8 cellular contexts compared by ENCODE assay signal in genomic region chr13:51583875-51584730, GRCh38. TPM values are rescaled to one million over a fixed set of nuclear protein-coding genes. Genes with fewer than 3 reads are reported as not detected.
DNase-seq lines count a peak whose midpoint lies in the region; ATAC-seq and TF ChIP-seq lines count a peak whose summit lies in the region.

TSS of gene WDFY2 (plus strand) at chr13:51584462. CDS start at chr13:51584688, 226 bp downstream.

- peak within 1 kb of the TSS; percentile 93 for H3K4me3 Mint-ChIP-seq in activated T-helper 2 cell treated with anti-CD3 and anti-CD28 coated beads, Interferon-gamma antibody, Interleukin-2, Interleukin-4, amounts not matched to agents 10 μg/mL and 5 μg/mL and 100 μg/mL, durations not matched to agents 14 hours and 24 hours and 36 hours (ENCODE audit: low read depth)
- H3K4me3 Mint-ChIP-seq in naive thymus-derived CD8-positive, alpha-beta T cell: peak within 1 kb of the TSS; percentile 92 to 100 (median 98)

- POLR2A ChIA-PET in RWPE1 (lab: Yijun Ruan, JAX; ENCODE audit: low non-redundant PET): interaction anchor here (0.8 kb wide), 1 partner anchor 131 kb away, joined by 4 read pairs; no protein-coding TSS in a partner anchor
- POLR2A ChIA-PET in naive thymus-derived CD8-positive, alpha-beta T cell (lab: Charles Lee): interaction anchor here (0.9 to 4.1 kb wide), 6 partner anchors 12 to 242 kb away, joined by 3 to 107 read pairs (median 6); partner anchors contain the start of gene INTS6

- H3K27me3 Mint-ChIP-seq in activated T-helper 2 cell treated with anti-CD3 and anti-CD28 coated beads, Interferon-gamma antibody, Interleukin-2, Interleukin-4, amounts not matched to agents 10 μg/mL and 5 μg/mL and 100 μg/mL, durations not matched to agents 14 hours and 24 hours and 36 hours (ENCODE audit: low read depth): peaks cover under 1% of the 10 kb centered on the region
- H3K27me3 Mint-ChIP-seq in naive thymus-derived CD8-positive, alpha-beta T cell: no peaks in the 10 kb centered on the region

- H3K36me3 Mint-ChIP-seq in activated T-helper 2 cell treated with anti-CD3 and anti-CD28 coated beads, Interferon-gamma antibody, Interleukin-2, Interleukin-4, amounts not matched to agents 10 μg/mL and 5 μg/mL and 100 μg/mL, durations not matched to agents 14 hours and 24 hours and 36 hours (ENCODE audit: low read depth): peaks cover 3% of the 10 kb centered on the region
- H3K36me3 Mint-ChIP-seq in naive thymus-derived CD8-positive, alpha-beta T cell: no peaks in the 10 kb centered on the region

- H3K4me1 Mint-ChIP-seq in activated T-helper 2 cell treated with anti-CD3 and anti-CD28 coated beads, Interferon-gamma antibody, Interleukin-2, Interleukin-4, amounts not matched to agents 10 μg/mL and 5 μg/mL and 100 μg/mL, durations not matched to agents 14 hours and 24 hours and 36 hours (ENCODE audit: low read depth): peaks cover 30% of the 10 kb centered on the region
- H3K4me1 Mint-ChIP-seq in naive thymus-derived CD8-positive, alpha-beta T cell: peaks cover 14 to 38% (median 30%) of the 10 kb centered on the region in 4 donors

- TF ChIP-seq CTCF in LNCaP clone FGC (IDR thresholded peaks at IDR 0.05; ENCODE audit: control insufficient read depth, extremely low read depth, insufficient read depth): no peak
- no peak for TF ChIP-seq CTCF in RWPE1 (conservative IDR thresholded peaks at IDR 0.05; ENCODE audit: low read depth)
- TF ChIP-seq CTCF in fibroblast of mammary gland (conservative IDR thresholded peaks at IDR 0.05; ENCODE audit: control insufficient read depth, insufficient read depth, low read depth, low read length): no peak

- H3K4me3 ChIP-seq in LNCaP clone FGC (ENCODE audit: low read depth, low read length) (peak within 1 kb of the TSS; percentile 84), fibroblast of mammary gland (ENCODE audit: control insufficient read depth, low read depth, low read length) (peak within 1 kb of the TSS; percentile 96)

- DNase-seq in EH (ENCODE audit: low read depth) (peak; percentile 100), GOT3 (lab: John Stamatoyannopoulos, UW) (peak; percentile 98), LNCaP clone FGC (ENCODE audit: low read depth) (peak; percentile 99), RWPE1 (ENCODE audit: low spot score) (peak; percentile 98), fibroblast of mammary gland (ENCODE audit: low read depth) (peak; percentile 100)
- peak; percentile 99 for DNase-seq in activated T-helper 2 cell treated with anti-CD3 and anti-CD28 coated beads, Interferon-gamma antibody, Interleukin-2, Interleukin-4, amounts not matched to agents 10 μg/mL and 5 μg/mL and 100 μg/mL, durations not matched to agents 14 hours and 24 hours and 36 hours (ENCODE audit: low spot score)
- DNase-seq in naive thymus-derived CD8-positive, alpha-beta T cell: peak; percentile 98 to 100 (median 99)
- DNase-seq in stimulated activated naive CD4-positive, alpha-beta T cell (lab: John Stamatoyannopoulos, UW): peak; percentile 98 to 100 (median 99)

- ATAC-seq in naive thymus-derived CD8-positive, alpha-beta T cell: peak; percentile 75 to 79

- peak within 1 kb of the TSS; percentile 99 for H3K27ac ChIP-seq in RWPE1

- peak within 1 kb of the TSS; percentile 94 for H3K27ac Mint-ChIP-seq in activated T-helper 2 cell treated with anti-CD3 and anti-CD28 coated beads, Interferon-gamma antibody, Interleukin-2, Interleukin-4, amounts not matched to agents 10 μg/mL and 5 μg/mL and 100 μg/mL, durations not matched to agents 14 hours and 24 hours and 36 hours
- H3K27ac Mint-ChIP-seq in naive thymus-derived CD8-positive, alpha-beta T cell: peak within 1 kb of the TSS; percentile 95 to 100 (median 99)

- CTCF ChIA-PET in RWPE1 (lab: Yijun Ruan, JAX): no interaction called here

- H3K9me3 Mint-ChIP-seq in activated T-helper 2 cell treated with anti-CD3 and anti-CD28 coated beads, Interferon-gamma antibody, Interleukin-2, Interleukin-4, amounts not matched to agents 10 μg/mL and 5 μg/mL and 100 μg/mL, durations not matched to agents 14 hours and 24 hours and 36 hours: no peaks in the 10 kb centered on the region
- H3K9me3 Mint-ChIP-seq in naive thymus-derived CD8-positive, alpha-beta T cell: no peaks in the 10 kb centered on the region

- intact Hi-C loops in activated T-helper 2 cell treated with anti-CD3 and anti-CD28 coated beads, Interferon-gamma antibody, Interleukin-2, Interleukin-4, amounts not matched to agents 10 μg/mL and 5 μg/mL and 100 μg/mL, durations not matched to agents 14 hours and 24 hours and 36 hours (cut with micrococcal nuclease): loop anchor here (1.0 to 2.0 kb wide), 6 partner anchors 30 to 867 kb away; partner anchors contain the start of genes INTS6 and VPS36

RNA-seq across cellular contexts. Expression of gene WDFY2, which starts in this region (rescaled TPM):
- total RNA-seq in activated T-helper 2 cell treated with anti-CD3 and anti-CD28 coated beads, Interferon-gamma antibody, Interleukin-2, Interleukin-4, amounts not matched to agents 10 μg/mL and 5 μg/mL and 100 μg/mL, durations not matched to agents 14 hours and 24 hours and 36 hours: 9.0 and 9.9 TPM in 2 replicates
- total RNA-seq in naive thymus-derived CD8-positive, alpha-beta T cell: 10 to 100 TPM; 23.5 to 24.8 TPM
- polyA plus RNA-seq in naive thymus-derived CD8-positive, alpha-beta T cell: 1 to 10 TPM; 3.8 to 4.4 (median 4.0) TPM

Comparison
In these comparisons a context has a peak if more than half of its experiments do, and no peak if none do; other contexts are left out.
1. Peak in every context shown above with its lines: DNase-seq, ATAC-seq, H3K4me3 ChIP-seq and H3K27ac ChIP-seq.